ENCODE assay signal across 10 cellular contexts in the genomic region with DNA sequence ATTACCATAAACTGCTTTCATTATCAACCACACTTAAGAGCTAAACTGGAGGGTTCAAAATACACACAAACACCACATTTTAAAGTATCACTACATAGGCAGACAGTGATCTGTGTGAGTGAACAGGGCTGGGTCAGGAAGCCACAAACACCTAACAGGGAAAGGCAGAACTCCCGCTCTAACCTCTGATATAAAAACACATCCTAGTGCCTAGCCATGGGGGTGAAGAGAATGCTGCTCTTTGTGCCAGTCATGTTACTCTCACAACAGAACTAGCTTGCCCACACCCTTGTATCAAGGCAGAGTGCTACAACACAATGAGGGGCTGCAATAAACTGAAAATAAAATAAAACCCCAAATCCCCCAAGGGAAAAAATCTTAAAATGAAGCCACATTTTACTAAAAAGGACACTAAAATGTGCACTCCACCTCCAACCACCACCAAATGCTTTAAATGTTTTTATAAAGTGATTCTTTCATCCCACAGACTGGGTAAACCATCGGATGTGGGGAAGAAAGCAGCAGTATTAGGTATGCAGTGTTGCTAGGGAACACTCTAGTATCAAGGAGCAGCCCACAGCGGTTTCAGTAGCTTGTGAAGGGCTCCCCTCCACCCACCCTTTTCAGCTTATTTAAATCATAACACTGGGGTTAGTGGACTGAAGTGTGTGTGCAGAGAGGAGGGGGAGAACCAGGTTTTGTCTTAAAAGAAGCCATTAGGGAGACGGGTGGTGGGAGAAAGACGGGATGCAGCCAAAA.
DNase-seq lines count a peak whose midpoint lies in the region; ATAC-seq and FAIRE-seq lines count a peak whose summit lies in the region.
"Had no signal": no experiment of that assay in that cellular context is flagged by ENCODE, and none has a peak within 500 bp of the region (broad histone marks: within the 10 kb centered on the region; RNA-seq: fewer than 3 reads in every experiment).

No MANE protein-coding gene starts in this region.

- no peak overlapping the region for H2BK120ac ChIP-seq in trophoblast cell (ENCODE audit: insufficient read depth, low read length, poor library complexity)

- H3K4me1 Mint-ChIP-seq in activated naive CD8-positive, alpha-beta T cell treated with anti-CD3 and anti-CD28 coated beads, Interleukin-2, amount 10 ng/mL, durations not matched to agents 7 days and 5 days: peaks cover 10% of the 10 kb centered on the region
- H3K4me1 Mint-ChIP-seq: naive B cell had no signal

- H3K9me3 Mint-ChIP-seq in activated naive CD8-positive, alpha-beta T cell treated with anti-CD3 and anti-CD28 coated beads, Interleukin-2, amount 10 ng/mL, durations not matched to agents 7 days and 5 days: no peaks in the 10 kb centered on the region
- H3K9me3 Mint-ChIP-seq: naive B cell had no signal

- no peak overlapping the region for H3K4me2 ChIP-seq in trophoblast cell (ENCODE audit: low read length)

- no peak overlapping the region for H3K14ac ChIP-seq in trophoblast cell (ENCODE audit: low read length)

- H3K27me3 Mint-ChIP-seq in activated naive CD8-positive, alpha-beta T cell treated with anti-CD3 and anti-CD28 coated beads, Interleukin-2, amount 10 ng/mL, durations not matched to agents 7 days and 5 days: no peaks in the 10 kb centered on the region
- H3K27me3 Mint-ChIP-seq: naive B cell had no signal

- no peaks in the 10 kb centered on the region for H3K79me1 ChIP-seq in trophoblast cell (ENCODE audit: low read length)

- no peak overlapping the region for H4K91ac ChIP-seq in trophoblast cell (ENCODE audit: low read depth, low read length)

- WGBS in trophoblast cell (ENCODE audit: extremely low coverage, insufficient coverage, insufficient read length): no CpG with 5 or more reads among the region's 5 CpGs

- no peak overlapping the region for H2BK12ac ChIP-seq in trophoblast cell (ENCODE audit: low read length)

- no peak overlapping the region for H4K8ac ChIP-seq in trophoblast cell (ENCODE audit: low read depth, low read length)

- no peak overlapping the region for H3K23ac ChIP-seq in trophoblast cell (ENCODE audit: low read length)

- no peak overlapping the region for H3K27ac ChIP-seq in trophoblast cell (ENCODE audit: low read depth, low read length)
- H3K27ac ChIP-seq: tibial artery had no signal

- FAIRE-seq in GM19239 (lab: Jason Lieb, UNC): no peak

- ATAC-seq in GM19452 (IDR thresholded peaks at IDR 0.05; ENCODE audit: unreplicated experiment): peak; percentile 78
- ATAC-seq in activated naive CD8-positive, alpha-beta T cell treated with anti-CD3 and anti-CD28 coated beads, Interleukin-2, amount 10 ng/mL, durations not matched to agents 7 days and 5 days (ENCODE audit: low read depth): peak; percentile 87

- no peaks in the 10 kb centered on the region for H3K27me3 ChIP-seq in trophoblast cell (ENCODE audit: insufficient read depth, low read length)
- H3K27me3 ChIP-seq: tibial artery had no signal

- DNase-seq in M059J (ENCODE audit: low read depth) (peak; percentile 9), retina (peak; percentile 25), GOT3 (lab: John Stamatoyannopoulos, UW) (no peak), GM19239 (ENCODE audit: insufficient read length, low spot score) (no peak), trophoblast cell (no peak), DMS 273 treated with DMSO at 0.1 percent for 48 hours (lab: John Stamatoyannopoulos, UW) (no peak)
- no peak for DNase-seq in activated naive CD8-positive, alpha-beta T cell treated with anti-CD3 and anti-CD28 coated beads, Interleukin-2, amount 10 ng/mL, durations not matched to agents 7 days and 5 days
- DNase-seq: naive B cell, tibial artery had no signal

- peak overlapping the region; percentile 78 for H3K27ac Mint-ChIP-seq in activated naive CD8-positive, alpha-beta T cell treated with anti-CD3 and anti-CD28 coated beads, Interleukin-2, amount 10 ng/mL, durations not matched to agents 7 days and 5 days

- POLR2A ChIA-PET in activated naive CD8-positive, alpha-beta T cell treated with anti-CD3 and anti-CD28 coated beads, Interleukin-2, amount 10 ng/mL, durations not matched to agents 7 days and 5 days (lab: Charles Lee): no interaction called here

- H3K36me3 ChIP-seq in trophoblast cell (ENCODE audit: control insufficient read depth in 1 of 2, insufficient read depth in 2 of 2, low read length in 2 of 2): no peaks in the 10 kb centered on the region

- no peaks in the 10 kb centered on the region for H3K4me1 ChIP-seq in trophoblast cell (ENCODE audit: control insufficient read depth in 1 of 2, insufficient read depth in 2 of 2, low read length in 2 of 2)
- H3K4me1 ChIP-seq: tibial artery had no signal

- no peak overlapping the region for H3K4ac ChIP-seq in trophoblast cell (ENCODE audit: low read depth, low read length)

- H3K36me3 Mint-ChIP-seq in activated naive CD8-positive, alpha-beta T cell treated with anti-CD3 and anti-CD28 coated beads, Interleukin-2, amount 10 ng/mL, durations not matched to agents 7 days and 5 days: peaks cover 32% of the 10 kb centered on the region

- no peaks in the 10 kb centered on the region for H3K9me3 ChIP-seq in trophoblast cell (ENCODE audit: insufficient read depth, low read depth, low read length)
- H3K9me3 ChIP-seq: tibial artery had no signal

- H3K4me3 ChIP-seq in trophoblast cell (ENCODE audit: low read depth, low read length): no peak overlapping the region
- H3K4me3 ChIP-seq: tibial artery had no signal

- H2BK5ac ChIP-seq in trophoblast cell (ENCODE audit: low read depth, low read length, poor library complexity): no peak overlapping the region

- no peak overlapping the region for H4K12ac ChIP-seq in trophoblast cell (ENCODE audit: low read depth, low read length)

- no peak overlapping the region for H2AFZ ChIP-seq in trophoblast cell (ENCODE audit: insufficient read depth, low read length, poor library complexity)

- no peak overlapping the region for H3K9ac ChIP-seq in trophoblast cell (ENCODE audit: low read length)

- H3K18ac ChIP-seq in trophoblast cell (ENCODE audit: low read length): no peak overlapping the region

- H3K79me2 ChIP-seq in trophoblast cell (ENCODE audit: control insufficient read depth, insufficient read depth, low read length, poor library complexity): no peaks in the 10 kb centered on the region

- H2AK5ac ChIP-seq in trophoblast cell (ENCODE audit: low read length): no peak overlapping the region

- H3K4me3 Mint-ChIP-seq in activated naive CD8-positive, alpha-beta T cell treated with anti-CD3 and anti-CD28 coated beads, Interleukin-2, amount 10 ng/mL, durations not matched to agents 7 days and 5 days: peak overlapping the region; percentile 49
- H3K4me3 Mint-ChIP-seq: naive B cell had no signal

Comparison
In these comparisons a context has a peak if more than half of its experiments do, and no peak if none do; other contexts are left out.
1. DNase-seq: peak in M059J (single experiment) and retina (single experiment); none in activated naive CD8-positive, alpha-beta T cell treated with anti-CD3 and anti-CD28 coated beads, Interleukin-2, amount 10 ng/mL, durations not matched to agents 7 days and 5 days (single experiment), GOT3 (single experiment), GM19239 (single experiment), trophoblast cell (0 of 2) and DMS 273 treated with DMSO at 0.1 percent for 48 hours (single experiment).